In genomic region chr16:68969338-68969737, GRCh38 we compare ENCODE assay signal across 22 cellular contexts.
"Had no signal": no experiment of that assay in that cellular context is flagged by ENCODE, and none has a peak within 500 bp of the region (broad histone marks: within the 10 kb centered on the region; RNA-seq: fewer than 3 reads in every experiment).

No MANE protein-coding gene starts in this region.

- ATAC-seq: foreskin keratinocyte; lower lobe of right lung; natural killer cell; psoas muscle; stimulated activated effector memory CD8-positive, alpha-beta T cell treated with anti-CD3 and anti-CD28 coated beads, Interleukin-12 subunit alpha, Interleukin-12 subunit beta, amount 100 ng/mL, for 72 hours; stimulated activated naive CD8-positive, alpha-beta T cell treated with anti-CD3 and anti-CD28 coated beads, Interleukin-15, Interleukin-2, amounts not matched to agents 100 U/mL and 50 U/mL, for 24 hours had no signal

- H3K4me1 ChIP-seq: left ventricle myocardium inferior, lower lobe of right lung, psoas muscle, right lobe of liver, suprapubic skin, thyroid gland had no signal

- DNase-seq: effector memory CD4-positive, alpha-beta T cell; foreskin keratinocyte; immature natural killer cell; left ventricle myocardium inferior; lower lobe of right lung; natural killer cell; nucleus accumbens; psoas muscle; retina; right lobe of liver; stimulated activated CD4-positive, alpha-beta T cell treated with anti-CD3 and anti-CD28 coated beads, Interleukin-4, amount 100 ng/mL, for 1 hour; stimulated activated CD8-positive, alpha-beta memory T cell treated with anti-CD3 and anti-CD28 coated beads, Interleukin-4, amount 100 ng/mL, for 48 hours; stimulated activated naive CD8-positive, alpha-beta T cell treated with anti-CD3 and anti-CD28 coated beads, Interleukin-15, Interleukin-2, amounts not matched to agents 100 U/mL and 50 U/mL, for 24 hours; thyroid gland had no signal

- H3K4me3 ChIP-seq: coronary artery, left ventricle myocardium inferior, lower lobe of right lung, neural progenitor cell, psoas muscle, right lobe of liver, suprapubic skin, thyroid gland had no signal

- H3K36me3 ChIP-seq: neural progenitor cell had no signal

- H3K27ac Mint-ChIP-seq: immature natural killer cell, mesothelial cell of epicardium, natural killer cell, neural progenitor cell, type B pancreatic cell had no signal

- H3K9me3 Mint-ChIP-seq: immature natural killer cell; memory B cell; mesothelial cell of epicardium; natural killer cell; neural progenitor cell; stimulated activated effector memory CD8-positive, alpha-beta T cell treated with anti-CD3 and anti-CD28 coated beads, Interleukin-12 subunit alpha, Interleukin-12 subunit beta, amount 100 ng/mL, for 72 hours; type B pancreatic cell had no signal

- H3K4me3 Mint-ChIP-seq: immature natural killer cell; memory B cell; mesothelial cell of epicardium; natural killer cell; neural progenitor cell; stimulated activated effector memory CD8-positive, alpha-beta T cell treated with anti-CD3 and anti-CD28 coated beads, Interleukin-12 subunit alpha, Interleukin-12 subunit beta, amount 100 ng/mL, for 72 hours; type B pancreatic cell had no signal

- H3K9me3 ChIP-seq: left ventricle myocardium inferior, lower lobe of right lung, psoas muscle, right lobe of liver, suprapubic skin, thyroid gland had no signal

- H3K27ac ChIP-seq: coronary artery, foreskin keratinocyte, left ventricle myocardium inferior, lower lobe of right lung, neural progenitor cell, parathyroid adenoma, psoas muscle, right lobe of liver, suprapubic skin, thyroid gland had no signal

- H3K4me1 Mint-ChIP-seq: memory B cell; natural killer cell; stimulated activated effector memory CD8-positive, alpha-beta T cell treated with anti-CD3 and anti-CD28 coated beads, Interleukin-12 subunit alpha, Interleukin-12 subunit beta, amount 100 ng/mL, for 72 hours had no signal

- H3K27me3 Mint-ChIP-seq: memory B cell, type B pancreatic cell had no signal

- H3K27me3 ChIP-seq: foreskin keratinocyte, neural progenitor cell, right lobe of liver, suprapubic skin, thyroid gland had no signal
